Comparison of ENCODE assay signal across 26 cellular contexts in genomic region chr14:78638926-78639325, GRCh38.
"Had no signal": no experiment of that assay in that cellular context is flagged by ENCODE, and none has a peak within 500 bp of the region (broad histone marks: within the 10 kb centered on the region; RNA-seq: fewer than 3 reads in every experiment).

No MANE protein-coding gene starts in this region.

- H3K36me3 Mint-ChIP-seq: activated naive CD8-positive, alpha-beta T cell; immature natural killer cell; mesothelial cell of epicardium; naive thymus-derived CD4-positive, alpha-beta T cell; stimulated activated naive B cell treated with anti-CD40 and anti-IgM and Interleukin-4, amounts not matched to agents 10 μg/mL and 1 μg/mL and 100 μg/mL, for 72 hours had no signal

- H3K27ac Mint-ChIP-seq: activated naive CD8-positive, alpha-beta T cell; immature natural killer cell; mesothelial cell of epicardium; naive thymus-derived CD4-positive, alpha-beta T cell; stimulated activated naive B cell treated with anti-CD40 and anti-IgM and Interleukin-4, amounts not matched to agents 10 μg/mL and 1 μg/mL and 100 μg/mL, for 72 hours; T-helper 17 cell had no signal

- H3K4me3 Mint-ChIP-seq: activated naive CD8-positive, alpha-beta T cell; immature natural killer cell; mesothelial cell of epicardium; naive thymus-derived CD4-positive, alpha-beta T cell; stimulated activated naive B cell treated with anti-CD40 and anti-IgM and Interleukin-4, amounts not matched to agents 10 μg/mL and 1 μg/mL and 100 μg/mL, for 72 hours; T-helper 17 cell had no signal

- H3K4me1 ChIP-seq: adrenal gland, body of pancreas, right atrium auricular region, suprapubic skin, tibial nerve had no signal

- H3K4me1 Mint-ChIP-seq: immature natural killer cell; mesothelial cell of epicardium; naive thymus-derived CD4-positive, alpha-beta T cell; stimulated activated naive B cell treated with anti-CD40 and anti-IgM and Interleukin-4, amounts not matched to agents 10 μg/mL and 1 μg/mL and 100 μg/mL, for 72 hours; T-helper 17 cell had no signal

- DNase-seq: activated CD4-positive, alpha-beta T cell treated with anti-CD3 and anti-CD28 coated beads for 48 hours; activated CD4-positive, alpha-beta T cell treated with anti-CD3 and anti-CD28 coated beads, Interleukin-2, amount 50 U/mL, for 48 hours; activated CD8-positive, alpha-beta memory T cell treated with anti-CD3 and anti-CD28 coated beads for 24 hours; activated effector memory CD4-positive, alpha-beta T cell treated with Interleukin-2 at 50 U/mL for 16 hours; activated naive CD4-positive, alpha-beta T cell treated with Interleukin-2 at 50 U/mL for 16 hours; adrenal gland; aorta; body of pancreas; dermis blood vessel endothelial cell; effector CD4-positive, alpha-beta T cell; hippocampal formation; immature natural killer cell; naive thymus-derived CD4-positive, alpha-beta T cell; stimulated activated CD4-positive, alpha-beta T cell treated with anti-CD3 and anti-CD28 coated beads, Interleukin-15, amount 100 ng/mL, for 24 hours; stimulated activated CD4-positive, alpha-beta T cell treated with anti-CD3 and anti-CD28 coated beads, Interleukin-2, amount 100 ng/mL, for 24 hours; stimulated activated naive B cell treated with anti-CD40 and anti-IgM and Interleukin-4, amounts not matched to agents 10 μg/mL and 1 μg/mL and 100 μg/mL, for 72 hours; T-helper 17 cell; T1000; WERI-Rb-1 had no signal

- H3K9me3 ChIP-seq: adrenal gland, body of pancreas, gastroesophageal sphincter, right atrium auricular region, suprapubic skin, tibial nerve had no signal

- H3K27me3 ChIP-seq: adrenal gland, body of pancreas, gastroesophageal sphincter, right atrium auricular region, suprapubic skin, tibial nerve had no signal

- H3K36me3 ChIP-seq: adrenal gland, gastroesophageal sphincter, right atrium auricular region, suprapubic skin, tibial nerve, WERI-Rb-1 had no signal

- ATAC-seq: activated CD4-positive, CD25-positive, alpha-beta regulatory T cell treated with anti-CD3 and anti-CD28 coated beads, Interleukin-2, amount 50 U/mL, for 24 hours; body of pancreas; gastroesophageal sphincter; naive thymus-derived CD4-positive, alpha-beta T cell; stimulated activated naive B cell treated with anti-CD40 and anti-IgM and Interleukin-4, amounts not matched to agents 10 μg/mL and 1 μg/mL and 100 μg/mL, for 72 hours; T-helper 17 cell had no signal

- H3K4me3 ChIP-seq: adrenal gland, body of pancreas, gastroesophageal sphincter, right atrium auricular region, suprapubic skin, tibial nerve had no signal

- H3K27ac ChIP-seq: adrenal gland, body of pancreas, gastroesophageal sphincter, right atrium auricular region, suprapubic skin, tibial nerve, WERI-Rb-1 had no signal
